9 cellular contexts compared by ENCODE assay signal in genomic region chr10:5242585-5242984, GRCh38. TPM values are rescaled to one million over a fixed set of nuclear protein-coding genes. Genes with fewer than 3 reads are reported as not detected.
"Had no signal": no experiment of that assay in that cellular context is flagged by ENCODE, and none has a peak within 500 bp of the region (broad histone marks: within the 10 kb centered on the region; RNA-seq: fewer than 3 reads in every experiment).

No MANE protein-coding gene starts in this region.

- FAIRE-seq: H1, H54, HTR-8/SVneo had no signal

- DNase-seq: H9, HCEC 1CT, KBM-7 had no signal

- H3K4me3 ChIP-seq: GM23338 had no signal

- H3K4me1 Mint-ChIP-seq: GM23338, IgD-negative memory B cell had no signal

- H3K27ac Mint-ChIP-seq: GM23338, H9, IgD-negative memory B cell had no signal

- ATAC-seq: GM23338 had no signal

- H3K27me3 Mint-ChIP-seq: IgD-negative memory B cell had no signal

- H3K4me3 Mint-ChIP-seq: GM23338, H9, IgD-negative memory B cell had no signal

RNA-seq across cellular contexts. Expression of gene AKR1C4, which starts 45.9 kb away (rescaled TPM):
- total RNA-seq: GM23338, H1, H9, HT-29 had no signal
- polyA plus RNA-seq: GM23338, H1, IgD-negative memory B cell had no signal

RNA-seq across cellular contexts. Expression of gene AKR1C8, which starts 57.6 kb away (rescaled TPM):
- total RNA-seq: GM23338, H1, H9, HT-29 had no signal
- polyA plus RNA-seq: GM23338, H1, IgD-negative memory B cell had no signal
